In genomic region chr1:84973493-84974334, GRCh38 we compare ENCODE assay signal across 9 cellular contexts. TPM values are rescaled to one million over a fixed set of nuclear protein-coding genes. Genes with fewer than 3 reads are reported as not detected.
DNase-seq lines count a peak whose midpoint lies in the region; ATAC-seq and TF ChIP-seq lines count a peak whose summit lies in the region.
"Had no signal": no experiment of that assay in that cellular context is flagged by ENCODE, and none has a peak within 500 bp of the region (broad histone marks: within the 10 kb centered on the region; RNA-seq: fewer than 3 reads in every experiment).

No MANE protein-coding gene starts in this region.

- no peak overlapping the region for H2BK5ac ChIP-seq in trophoblast cell (ENCODE audit: low read depth, low read length, poor library complexity)

- H3K36me3 ChIP-seq in Karpas-422 (ENCODE audit: insufficient read depth, low read length) (no peaks in the 10 kb centered on the region), trophoblast cell (ENCODE audit: control insufficient read depth in 1 of 2, insufficient read depth in 2 of 2, low read length in 2 of 2) (no peaks in the 10 kb centered on the region), transverse colon (no peaks in the 10 kb centered on the region)

- no peak overlapping the region for H2AK5ac ChIP-seq in trophoblast cell (ENCODE audit: low read length)

- TF ChIP-seq CTCF in fibroblast of the aortic adventitia (IDR thresholded peaks at IDR 0.05; ENCODE audit: insufficient read depth, low read length): no peak
- TF ChIP-seq CTCF in transverse colon (IDR thresholded peaks at IDR 0.05): no peak

- H3K9me2 ChIP-seq in Karpas-422 (replicated peaks; ENCODE audit: insufficient read depth, low read length): no peaks in the 10 kb centered on the region

- in situ Hi-C loops in transverse colon (cut with MboI; ENCODE audit: low pct_ligation_motif_present in 1 of 4, low pct_unique_long_range_greater_than_20kb in 1 of 4, low sequenced_read_pairs in 3 of 4): loop anchor here in 1 of 4 donors (25.0 kb wide), 1 partner anchor 264 kb away; no protein-coding TSS in a partner anchor

- no peak overlapping the region for H3K9ac ChIP-seq in Karpas-422 (ENCODE audit: low read length)
- H3K9ac ChIP-seq in trophoblast cell (ENCODE audit: low read length): no peak overlapping the region

- H3K79me2 ChIP-seq in Karpas-422 (ENCODE audit: low read length) (peaks cover 62% of the 10 kb centered on the region), trophoblast cell (ENCODE audit: control insufficient read depth, insufficient read depth, low read length, poor library complexity) (no peaks in the 10 kb centered on the region)

- intact Hi-C loops in transverse colon (cut with DNase I; ENCODE audit: low total_unique reads): no loop called here

- TF ChIP-seq POLR2A in transverse colon (IDR thresholded peaks at IDR 0.05): no peak

- H4K12ac ChIP-seq in trophoblast cell (ENCODE audit: low read depth, low read length): no peak overlapping the region

- H3K4me3 ChIP-seq in Karpas-422 (ENCODE audit: low read length) (no peak overlapping the region), fibroblast of the aortic adventitia (ENCODE audit: low read depth, low read length) (no peak overlapping the region), trophoblast cell (ENCODE audit: low read depth, low read length) (no peak overlapping the region), transverse colon (no peak overlapping the region)

- no peak overlapping the region for H2BK12ac ChIP-seq in trophoblast cell (ENCODE audit: low read length)

- no peak overlapping the region for H4K8ac ChIP-seq in trophoblast cell (ENCODE audit: low read depth, low read length)

- no peaks in the 10 kb centered on the region for H4K20me1 ChIP-seq in Karpas-422 (ENCODE audit: insufficient read depth, low read depth, low read length)

- WGBS in trophoblast cell (ENCODE audit: extremely low coverage, insufficient coverage, insufficient read length): no CpG with 5 or more reads among the region's 7 CpGs
- WGBS in transverse colon (ENCODE audit: low coverage in 1 of 2), 2 donors: 77 to 86% methylated on average over 2 to 7 of the region's 7 CpGs

- peak; percentile 24 for DNase-seq in DMS 273 (lab: John Stamatoyannopoulos, UW; ENCODE audit: unreplicated experiment)
- no peak for DNase-seq in DMS 273 treated with DMSO at 0.1 percent for 48 hours (lab: John Stamatoyannopoulos, UW)
- DNase-seq in Karpas-422: no peak
- DNase-seq in fibroblast of the aortic adventitia (ENCODE audit: low read depth): peak; percentile 15
- DNase-seq in trophoblast cell: no peak
- no peak for DNase-seq in transverse colon
- no peak for DNase-seq in NCI-H446 (lab: John Stamatoyannopoulos, UW)

- no peak overlapping the region for H3K27ac ChIP-seq in Karpas-422 (ENCODE audit: low read length)
- no peak overlapping the region for H3K27ac ChIP-seq in trophoblast cell (ENCODE audit: low read depth, low read length)
- H3K27ac ChIP-seq in transverse colon: no peak overlapping the region
- H3K27ac ChIP-seq: 22Rv1 had no signal

- H3K23ac ChIP-seq in trophoblast cell (ENCODE audit: low read length): no peak overlapping the region

- peak; percentile 31 for ATAC-seq in GM21786 (IDR thresholded peaks at IDR 0.05; ENCODE audit: unreplicated experiment)

- no peaks in the 10 kb centered on the region for H3K9me3 ChIP-seq in Karpas-422 (ENCODE audit: low read length)
- no peaks in the 10 kb centered on the region for H3K9me3 ChIP-seq in trophoblast cell (ENCODE audit: insufficient read depth, low read depth, low read length)
- no peaks in the 10 kb centered on the region for H3K9me3 ChIP-seq in transverse colon

- H3K27me3 ChIP-seq in Karpas-422 (ENCODE audit: low read length) (no peaks in the 10 kb centered on the region), trophoblast cell (ENCODE audit: insufficient read depth, low read length) (no peaks in the 10 kb centered on the region), transverse colon (no peaks in the 10 kb centered on the region)

- H3K4me1 ChIP-seq in Karpas-422 (ENCODE audit: low read length) (peaks cover 17% of the 10 kb centered on the region), trophoblast cell (ENCODE audit: control insufficient read depth in 1 of 2, insufficient read depth in 2 of 2, low read length in 2 of 2) (no peaks in the 10 kb centered on the region), transverse colon (peaks cover 0 to 23% (median 10%) of the 10 kb centered on the region in 4 donors)

- no peak overlapping the region for H3K4ac ChIP-seq in trophoblast cell (ENCODE audit: low read depth, low read length)

- no peak overlapping the region for H3K14ac ChIP-seq in trophoblast cell (ENCODE audit: low read length)

- no peak for TF ChIP-seq EP300 in transverse colon (IDR thresholded peaks at IDR 0.05; ENCODE audit: low read depth)

- no peak overlapping the region for H4K91ac ChIP-seq in trophoblast cell (ENCODE audit: low read depth, low read length)

- no peak overlapping the region for H3K18ac ChIP-seq in trophoblast cell (ENCODE audit: low read length)

- no peaks in the 10 kb centered on the region for H3K79me1 ChIP-seq in trophoblast cell (ENCODE audit: low read length)

- no peak overlapping the region for H2BK120ac ChIP-seq in trophoblast cell (ENCODE audit: insufficient read depth, low read length, poor library complexity)

- no peak overlapping the region for H2AFZ ChIP-seq in Karpas-422 (ENCODE audit: low read length)
- no peak overlapping the region for H2AFZ ChIP-seq in trophoblast cell (ENCODE audit: insufficient read depth, low read length, poor library complexity)

- H3K4me2 ChIP-seq in Karpas-422 (ENCODE audit: low read depth, low read length, poor library complexity, severe bottlenecking): peak overlapping the region; percentile 42
- no peak overlapping the region for H3K4me2 ChIP-seq in trophoblast cell (ENCODE audit: low read length)

RNA-seq across cellular contexts. Expression of gene MCOLN2, which starts 23.2 kb away (rescaled TPM):
- 52.4 and 56.1 TPM in 2 replicates for total RNA-seq in Karpas-422 (2014; rRNA removed; shearing (Covaris generic); ENCODE audit: low replicate concordance)
- total RNA-seq in fibroblast of the aortic adventitia (ENCODE audit: low replicate concordance): 1.1 and 1.2 TPM in 2 replicates
- polyA plus RNA-seq in trophoblast cell (2013): 0.08 TPM in 2 replicates
- 100 to 1,000 TPM in 2 of 4 donors, 10 to 100 TPM in 2; 15.7 to 133 (median 82.7) TPM for total RNA-seq in transverse colon

Comparison
In these comparisons a context has a peak if more than half of its experiments do, and no peak if none do; other contexts are left out.
1. DNase-seq: peak in DMS 273 (single experiment) and fibroblast of the aortic adventitia (single experiment); none in DMS 273 treated with DMSO at 0.1 percent for 48 hours (single experiment), Karpas-422 (single experiment), trophoblast cell (0 of 2), transverse colon (single experiment) and NCI-H446 (0 of 2).